In genomic region chr5:177476531-177477233, GRCh38 we compare ENCODE assay signal across 9 cellular contexts. TPM values are rescaled to one million over a fixed set of nuclear protein-coding genes. Genes with fewer than 3 reads are reported as not detected.
DNase-seq lines count a peak whose midpoint lies in the region; TF ChIP-seq lines count a peak whose summit lies in the region.
"Had no signal": no experiment of that assay in that cellular context is flagged by ENCODE, and none has a peak within 500 bp of the region (broad histone marks: within the 10 kb centered on the region; RNA-seq: fewer than 3 reads in every experiment).

No MANE protein-coding gene starts in this region.

- peaks cover 69% of the 10 kb centered on the region for H3K4me1 Mint-ChIP-seq in chondrocyte (ENCODE audit: low read depth)

- peak overlapping the region; percentile 99 for H3K27ac Mint-ChIP-seq in chondrocyte (ENCODE audit: unreplicated experiment)
- H3K27ac Mint-ChIP-seq: nephron progenitor cell had no signal

- H3K27me3 ChIP-seq in MG63 (no peaks in the 10 kb centered on the region), rectal smooth muscle tissue (ENCODE audit: control insufficient read depth, insufficient read depth, low read length) (no peaks in the 10 kb centered on the region)

- peak overlapping the region; percentile 72 for H3K27ac ChIP-seq in rectal smooth muscle tissue (ENCODE audit: low read depth, low read length)

- no peaks in the 10 kb centered on the region for H3K27me3 Mint-ChIP-seq in chondrocyte (ENCODE audit: low read depth)

- H3K9ac ChIP-seq in rectal smooth muscle tissue (ENCODE audit: low read length) = no peak overlapping the region

- no peaks in the 10 kb centered on the region for H3K9me3 ChIP-seq in MG63
- H3K9me3 ChIP-seq: heart left ventricle had no signal

- DNase-seq in MG63 = peak; percentile 73
- DNase-seq in chondrocyte (ENCODE audit: low spot score) = no peak
- no peak for DNase-seq in COR-L47 (lab: John Stamatoyannopoulos, UW)
- no peak for DNase-seq in NCI-H146 (lab: John Stamatoyannopoulos, UW)
- DNase-seq: anterior cingulate cortex, KBM-7, nephron progenitor cell had no signal

- peaks cover 35% of the 10 kb centered on the region for H3K4me1 ChIP-seq in rectal smooth muscle tissue (ENCODE audit: control insufficient read depth, insufficient read depth, low read length)

- no peak overlapping the region for H3K4me3 Mint-ChIP-seq in chondrocyte (ENCODE audit: unreplicated experiment)
- H3K4me3 Mint-ChIP-seq: nephron progenitor cell had no signal

- no peaks in the 10 kb centered on the region for H3K9me3 Mint-ChIP-seq in chondrocyte (ENCODE audit: low read depth)
- H3K9me3 Mint-ChIP-seq: nephron progenitor cell had no signal

- H3K36me3 Mint-ChIP-seq in chondrocyte (ENCODE audit: low read depth) = no peaks in the 10 kb centered on the region

- H3K4me3 ChIP-seq in MG63 = no peak overlapping the region
- no peak overlapping the region for H3K4me3 ChIP-seq in rectal smooth muscle tissue (ENCODE audit: low read length)
- H3K4me3 ChIP-seq: heart left ventricle had no signal

- peaks cover 37% of the 10 kb centered on the region for H3K36me3 ChIP-seq in MG63
- H3K36me3 ChIP-seq in rectal smooth muscle tissue (ENCODE audit: control insufficient read depth, insufficient read depth, low read length) = peaks cover 1% of the 10 kb centered on the region

- no peak for TF ChIP-seq CTCF in chondrocyte (IDR thresholded peaks at IDR 0.05)

RNA-seq across cellular contexts. Expression of gene DBN1, which starts 3.2 kb away (rescaled TPM):
- total RNA-seq in MG63 (2014; rRNA removed; shearing (Covaris generic); ENCODE audit: low replicate concordance) = 245 and 334 TPM in 2 replicates
- total RNA-seq in chondrocyte = 207 to 277 TPM (median 274 TPM) in 3 replicates

RNA-seq across cellular contexts. Expression of gene PDLIM7, which starts 20.7 kb away (rescaled TPM):
- total RNA-seq in MG63 (2014; rRNA removed; shearing (Covaris generic); ENCODE audit: low replicate concordance) = 77.8 and 165 TPM in 2 replicates
- 563 to 633 TPM (median 613 TPM) in 3 replicates for total RNA-seq in chondrocyte

RNA-seq across cellular contexts. Expression of gene PRR7, which starts 30.1 kb away (rescaled TPM):
- total RNA-seq in MG63 (2014; rRNA removed; shearing (Covaris generic); ENCODE audit: low replicate concordance) = 61.4 and 68.2 TPM in 2 replicates
- total RNA-seq in chondrocyte = 4.8 to 5.5 TPM (median 5.3 TPM) in 3 replicates

RNA-seq across cellular contexts. Expression of gene DOK3, which starts 32.9 kb away (rescaled TPM):
- 0.92 TPM in 1 of 2 replicates, not detected in the other for total RNA-seq in MG63 (2014; rRNA removed; shearing (Covaris generic); ENCODE audit: low replicate concordance)
- 4.7 to 7.7 TPM (median 7.5 TPM) in 3 replicates for total RNA-seq in chondrocyte

RNA-seq across cellular contexts. Expression of gene DDX41, which starts 40.1 kb away (rescaled TPM):
- total RNA-seq in MG63 (2014; rRNA removed; shearing (Covaris generic); ENCODE audit: low replicate concordance) = 125 and 127 TPM in 2 replicates
- total RNA-seq in chondrocyte = 77.2 to 79.0 TPM (median 78.6 TPM) in 3 replicates
